Comparison of ENCODE assay signal across 17 cellular contexts in genomic region chr11:15053201-15053685, GRCh38. TPM values are rescaled to one million over a fixed set of nuclear protein-coding genes. Genes with fewer than 3 reads are reported as not detected.
DNase-seq lines count a peak whose midpoint lies in the region; ATAC-seq and TF ChIP-seq lines count a peak whose summit lies in the region.
"Had no signal": no experiment of that assay in that cellular context is flagged by ENCODE, and none has a peak within 500 bp of the region (broad histone marks: within the 10 kb centered on the region; RNA-seq: fewer than 3 reads in every experiment).

No MANE protein-coding gene starts in this region.

- no peak overlapping the region for H3K27ac ChIP-seq in RWPE2 (ENCODE audit: poor library complexity, severe bottlenecking)
- H3K27ac ChIP-seq: brain microvascular endothelial cell, right atrium auricular region had no signal

- H3K36me3 Mint-ChIP-seq in stimulated activated memory B cell treated with anti-CD40 and anti-IgM and Interleukin-4, amounts not matched to agents 10 μg/mL and 1 μg/mL and 100 μg/mL, for 72 hours: no peaks in the 10 kb centered on the region
- H3K36me3 Mint-ChIP-seq in HFFc6 (ENCODE audit: low read depth): no peaks in the 10 kb centered on the region
- H3K36me3 Mint-ChIP-seq: CD14-positive monocyte had no signal

- no peaks in the 10 kb centered on the region for H3K4me1 Mint-ChIP-seq in stimulated activated memory B cell treated with anti-CD40 and anti-IgM and Interleukin-4, amounts not matched to agents 10 μg/mL and 1 μg/mL and 100 μg/mL, for 72 hours
- no peaks in the 10 kb centered on the region for H3K4me1 Mint-ChIP-seq in HFFc6 (ENCODE audit: low read depth)

- H3K27me3 Mint-ChIP-seq in stimulated activated memory B cell treated with anti-CD40 and anti-IgM and Interleukin-4, amounts not matched to agents 10 μg/mL and 1 μg/mL and 100 μg/mL, for 72 hours: peaks cover 17% of the 10 kb centered on the region
- peaks cover 4% of the 10 kb centered on the region for H3K27me3 Mint-ChIP-seq in HFFc6 (ENCODE audit: insufficient read depth)

- TF ChIP-seq CTCF in RWPE2 (IDR thresholded peaks at IDR 0.05; ENCODE audit: poor library complexity, severe bottlenecking) (no peak), fibroblast of villous mesenchyme (IDR thresholded peaks at IDR 0.05; ENCODE audit: insufficient read depth, low read depth, low read length) (no peak), HFFc6 (IDR thresholded peaks at IDR 0.05) (no peak)

- H3K27me3 ChIP-seq in RWPE2 (ENCODE audit: insufficient read depth, poor library complexity, severe bottlenecking): no peaks in the 10 kb centered on the region
- H3K27me3 ChIP-seq: brain microvascular endothelial cell, right atrium auricular region had no signal

- in situ Hi-C loops in ACHN (cut with HindIII; ENCODE audit: low pct_ligation_motif_present, low pct_unique_long_range_greater_than_20kb, low sequenced_read_pairs): no loop called here

- H3K4me3 ChIP-seq in RWPE2 (ENCODE audit: severe bottlenecking): no peak overlapping the region
- no peak overlapping the region for H3K4me3 ChIP-seq in fibroblast of villous mesenchyme (ENCODE audit: low read depth, low read length)
- H3K4me3 ChIP-seq: right atrium auricular region had no signal

- no peak overlapping the region for H3K4me3 Mint-ChIP-seq in stimulated activated memory B cell treated with anti-CD40 and anti-IgM and Interleukin-4, amounts not matched to agents 10 μg/mL and 1 μg/mL and 100 μg/mL, for 72 hours
- H3K4me3 Mint-ChIP-seq in HFFc6: no peak overlapping the region
- H3K4me3 Mint-ChIP-seq: activated T-helper 1 cell treated with anti-CD3 and anti-CD28 coated beads, Interleukin-12 subunit alpha, Interleukin-12 subunit beta, Interleukin-2, Interleukin-4 antibody, amounts not matched to agents 30 ng/mL and 10 ng/mL and 1 ng/mL, durations not matched to agents 14 hours and 24 hours and 36 hours; CD14-positive monocyte; naive thymus-derived CD4-positive, alpha-beta T cell had no signal

- peak; percentile 83 for ATAC-seq in RWPE2 (ENCODE audit: low read depth)
- no peak for ATAC-seq in HG03442 (IDR thresholded peaks at IDR 0.05; ENCODE audit: unreplicated experiment)
- ATAC-seq in stimulated activated memory B cell treated with anti-CD40 and anti-IgM and Interleukin-4, amounts not matched to agents 10 μg/mL and 1 μg/mL and 100 μg/mL, for 72 hours: no peak
- ATAC-seq: left cardiac atrium; naive thymus-derived CD4-positive, alpha-beta T cell had no signal

- peaks cover 7% of the 10 kb centered on the region for H3K4me1 ChIP-seq in RWPE2 (ENCODE audit: insufficient read depth, poor library complexity, severe bottlenecking)
- H3K4me1 ChIP-seq: right atrium auricular region had no signal

- H3K36me3 ChIP-seq in RWPE2 (ENCODE audit: low read depth): no peaks in the 10 kb centered on the region
- H3K36me3 ChIP-seq: brain microvascular endothelial cell, right atrium auricular region had no signal

- no peaks in the 10 kb centered on the region for H3K9me3 ChIP-seq in RWPE2 (ENCODE audit: severe bottlenecking)
- H3K9me3 ChIP-seq: right atrium auricular region had no signal

- H3K27ac Mint-ChIP-seq in stimulated activated memory B cell treated with anti-CD40 and anti-IgM and Interleukin-4, amounts not matched to agents 10 μg/mL and 1 μg/mL and 100 μg/mL, for 72 hours: no peak overlapping the region
- no peak overlapping the region for H3K27ac Mint-ChIP-seq in HFFc6
- H3K27ac Mint-ChIP-seq: activated T-helper 1 cell treated with anti-CD3 and anti-CD28 coated beads, Interleukin-12 subunit alpha, Interleukin-12 subunit beta, Interleukin-2, Interleukin-4 antibody, amounts not matched to agents 30 ng/mL and 10 ng/mL and 1 ng/mL, durations not matched to agents 14 hours and 24 hours and 36 hours; CD14-positive monocyte; naive thymus-derived CD4-positive, alpha-beta T cell had no signal

- peak; percentile 51 for DNase-seq in ACHN
- peak; percentile 57 for DNase-seq in DMS53 treated with DMSO at 0.1 percent for 48 hours (lab: John Stamatoyannopoulos, UW; ENCODE audit: unreplicated experiment)
- DNase-seq in RWPE2 (ENCODE audit: low spot score): no peak
- peak; percentile 2 for DNase-seq in fibroblast of villous mesenchyme (ENCODE audit: low read depth)
- DNase-seq in HuH-7.5 (ENCODE audit: low spot score): no peak
- DNase-seq in HFFc6: no peak
- DNase-seq: brain microvascular endothelial cell; effector CD4-positive, alpha-beta T cell; KBM-7; left cardiac atrium; naive thymus-derived CD4-positive, alpha-beta T cell; NCI-H2081 treated with DMSO at 0.1 percent for 48 hours had no signal

- no peaks in the 10 kb centered on the region for H3K9me3 Mint-ChIP-seq in stimulated activated memory B cell treated with anti-CD40 and anti-IgM and Interleukin-4, amounts not matched to agents 10 μg/mL and 1 μg/mL and 100 μg/mL, for 72 hours
- no peaks in the 10 kb centered on the region for H3K9me3 Mint-ChIP-seq in HFFc6
- H3K9me3 Mint-ChIP-seq: activated T-helper 1 cell treated with anti-CD3 and anti-CD28 coated beads, Interleukin-12 subunit alpha, Interleukin-12 subunit beta, Interleukin-2, Interleukin-4 antibody, amounts not matched to agents 30 ng/mL and 10 ng/mL and 1 ng/mL, durations not matched to agents 14 hours and 24 hours and 36 hours had no signal

RNA-seq across cellular contexts. Expression of gene CALCB, which starts 20.1 kb away (rescaled TPM):
- total RNA-seq in fibroblast of villous mesenchyme: not detected in 2 replicates
- not detected for total RNA-seq in HFFc6 (2021; fragmentation: NEBNext Ultra II Directional; extraction: Animal tissue kit (Norgen Biotek cat#: 25700))
- total RNA-seq: left cardiac atrium, right atrium auricular region had no signal

Comparison
In these comparisons a context has a peak if more than half of its experiments do, and no peak if none do; other contexts are left out.
1. DNase-seq: peak in ACHN (single experiment), DMS53 treated with DMSO at 0.1 percent for 48 hours (single experiment) and fibroblast of villous mesenchyme (single experiment); none in RWPE2 (single experiment), HuH-7.5 (single experiment) and HFFc6 (single experiment).